In the genomic region with DNA sequence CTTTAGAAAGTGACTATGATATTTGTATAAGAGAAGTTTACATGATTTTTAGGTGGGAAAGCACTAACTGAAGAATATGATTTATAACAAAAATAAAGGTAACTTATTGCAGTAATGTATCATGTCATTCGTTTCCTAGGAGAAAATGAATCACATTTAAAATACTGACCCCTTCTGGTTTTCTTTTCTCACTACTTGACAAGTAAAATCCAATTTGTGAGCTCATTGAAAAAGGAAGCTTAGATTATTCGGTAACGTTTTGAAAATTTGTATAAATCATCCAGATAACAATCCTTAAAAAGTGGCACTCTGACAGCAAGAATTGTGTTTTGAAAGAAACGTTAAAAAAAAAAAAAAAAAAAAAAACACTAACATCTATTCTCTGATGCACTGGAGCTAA, we compare ENCODE assay signal across 13 cellular contexts. TPM values are rescaled to one million over a fixed set of nuclear protein-coding genes. Genes with fewer than 3 reads are reported as not detected.
DNase-seq lines count a peak whose midpoint lies in the region; ATAC-seq and TF ChIP-seq lines count a peak whose summit lies in the region.
"Had no signal": no experiment of that assay in that cellular context is flagged by ENCODE, and none has a peak within 500 bp of the region (broad histone marks: within the 10 kb centered on the region; RNA-seq: fewer than 3 reads in every experiment).

No MANE protein-coding gene starts in this region.

- H3K27me3 Mint-ChIP-seq in immature natural killer cell (ENCODE audit: low read depth in 3 of 3) = peaks cover 0 to 2% (median 0%) of the 10 kb centered on the region in 3 donors
- H3K27me3 Mint-ChIP-seq: brain had no signal

- no peaks in the 10 kb centered on the region for H3K4me1 Mint-ChIP-seq in immature natural killer cell
- H3K4me1 Mint-ChIP-seq: brain had no signal

- peak; percentile 23; the same call in 1 of the 2 replicates for TF ChIP-seq CTCF in BE2C (IDR thresholded peaks at IDR 0.05; ENCODE audit: low read depth, low read length)

- H3K9me3 Mint-ChIP-seq in immature natural killer cell = no peaks in the 10 kb centered on the region
- H3K9me3 Mint-ChIP-seq: brain had no signal

- peaks cover 7% of the 10 kb centered on the region for H3K4me1 ChIP-seq in BE2C

- H3K9me3 ChIP-seq in BE2C = no peaks in the 10 kb centered on the region

- ATAC-seq in HG03521 (IDR thresholded peaks at IDR 0.05; ENCODE audit: unreplicated experiment) = no peak
- ATAC-seq: left colon had no signal

- DNase-seq in BE2C = no peak
- no peak for DNase-seq in HEK293T (ENCODE audit: extremely low spot score)
- peak; percentile 88 for DNase-seq in SK-N-DZ (ENCODE audit: low spot score)
- DNase-seq in hepatic stellate cell (ENCODE audit: low spot score) = peak; percentile 2
- DNase-seq in immature natural killer cell = no peak
- DNase-seq in iPS-NIHi7 (ENCODE audit: extremely low spot score) = no peak
- no peak for DNase-seq in germinal center (ENCODE audit: low spot score)
- DNase-seq: DMS153, left colon, NCI-H1048, T1000 had no signal

- H3K27ac Mint-ChIP-seq in immature natural killer cell = no peak overlapping the region
- H3K27ac Mint-ChIP-seq: brain had no signal

- H3K36me3 ChIP-seq in BE2C = peaks cover 5% of the 10 kb centered on the region

- no peaks in the 10 kb centered on the region for H3K27me3 ChIP-seq in BE2C

- CTCF ChIA-PET in HEK293T (lab: Yijun Ruan, JAX) = interaction anchor here (0.6 to 0.8 kb wide), 7 partner anchors 8 to 209 kb away, joined by 3 to 7 read pairs (median 3); no protein-coding TSS in a partner anchor

- H3K4me3 ChIP-seq in BE2C (ENCODE audit: low read depth, low read length) = no peak overlapping the region

- no peak overlapping the region for H3K4me3 Mint-ChIP-seq in immature natural killer cell
- H3K4me3 Mint-ChIP-seq: brain had no signal

- H3K36me3 Mint-ChIP-seq in immature natural killer cell = peaks cover 19 to 42% (median 34%) of the 10 kb centered on the region in 3 donors

- POLR2A ChIA-PET in HEK293T (lab: Yijun Ruan, JAX) = no interaction called here

TF ChIP-seq in HEK293T, 16 proteins besides CTCF, POLR2A, EP300 and RAD21:
- no peak for TF ChIP-seq SUZ12 (IDR thresholded peaks at IDR 0.05)
- TF ChIP-seq HDGF (IDR thresholded peaks at IDR 0.05; ENCODE audit: borderline replicate concordance) = no peak
- TF ChIP-seq CTBP1 (IDR thresholded peaks at IDR 0.05; ENCODE audit: borderline replicate concordance) = no peak
- TF ChIP-seq, protein P1, sequence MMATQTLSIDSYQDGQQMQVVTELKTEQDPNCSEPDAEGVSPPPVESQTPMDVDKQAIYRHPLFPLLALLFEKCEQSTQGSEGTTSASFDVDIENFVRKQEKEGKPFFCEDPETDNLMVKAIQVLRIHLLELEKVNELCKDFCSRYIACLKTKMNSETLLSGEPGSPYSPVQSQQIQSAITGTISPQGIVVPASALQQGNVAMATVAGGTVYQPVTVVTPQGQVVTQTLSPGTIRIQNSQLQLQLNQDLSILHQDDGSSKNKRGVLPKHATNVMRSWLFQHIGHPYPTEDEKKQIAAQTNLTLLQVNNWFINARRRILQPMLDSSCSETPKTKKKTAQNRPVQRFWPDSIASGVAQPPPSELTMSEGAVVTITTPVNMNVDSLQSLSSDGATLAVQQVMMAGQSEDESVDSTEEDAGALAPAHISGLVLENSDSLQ (IDR thresholded peaks at IDR 0.05) = peak; percentile 21; the same call in 1 of the 2 replicates
- TF ChIP-seq ELF4 (IDR thresholded peaks at IDR 0.05) = no peak
- TF ChIP-seq TARDBP (IDR thresholded peaks at IDR 0.05) = no peak

RNA-seq across cellular contexts. Expression of a gene that starts 39.0 kb away (rescaled TPM):
- 8.2 TPM for polyA plus RNA-seq in BE2C (2012; ENCODE audit: insufficient read depth, insufficient read length, low read depth)
- polyA plus RNA-seq in SK-N-DZ (2014; cell fraction: cytosol; rRNA removed) = 8.4 and 11.1 TPM in 2 replicates
- 7.0 and 10.7 TPM in 2 replicates for polyA plus RNA-seq in SK-N-DZ (2014; cell fraction: nucleus; rRNA removed)
- 10 to 100 TPM; 12.1 to 16.1 (median 14.2) TPM for polyA plus RNA-seq in immature natural killer cell

RNA-seq across cellular contexts. Expression of a gene that starts 39.1 kb away (rescaled TPM):
- 7.8 TPM for polyA plus RNA-seq in BE2C (2012; ENCODE audit: insufficient read depth, insufficient read length, low read depth)
- 5.8 and 6.1 TPM in 2 replicates for polyA plus RNA-seq in SK-N-DZ (2014; cell fraction: cytosol; rRNA removed)
- 2.7 and 3.7 TPM in 2 replicates for polyA plus RNA-seq in SK-N-DZ (2014; cell fraction: nucleus; rRNA removed)
- 1 to 10 TPM; 1.8 to 9.3 (median 2.1) TPM for polyA plus RNA-seq in immature natural killer cell

Comparison
In these comparisons a context has a peak if more than half of its experiments do, and no peak if none do; other contexts are left out.
1. DNase-seq: peak in SK-N-DZ (single experiment) and hepatic stellate cell (single experiment); none in BE2C (single experiment), HEK293T (single experiment), immature natural killer cell (0 of 3), iPS-NIHi7 (single experiment) and germinal center (single experiment).